31 cellular contexts compared by ENCODE assay signal in the genomic region with DNA sequence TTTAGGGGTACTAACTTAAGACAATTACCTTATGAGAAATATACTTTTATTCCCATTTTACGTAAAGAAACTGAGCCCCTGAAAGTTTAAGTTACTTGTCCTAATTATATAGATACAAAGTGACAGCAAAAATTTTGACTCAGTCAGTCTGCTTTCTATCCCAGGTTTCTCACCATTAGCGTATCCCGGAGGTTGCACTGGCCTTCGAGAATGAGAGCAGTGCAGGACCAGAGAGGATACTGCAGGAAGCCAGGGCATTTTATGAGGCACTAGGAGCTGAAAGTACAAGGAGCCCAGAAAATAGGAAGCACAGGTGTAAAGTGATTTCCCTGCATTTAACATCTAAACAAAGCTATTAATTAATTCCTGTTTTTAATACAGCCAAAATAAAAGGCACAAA. TPM values are rescaled to one million over a fixed set of nuclear protein-coding genes. Genes with fewer than 3 reads are reported as not detected.
"Had no signal": no experiment of that assay in that cellular context is flagged by ENCODE, and none has a peak within 500 bp of the region (broad histone marks: within the 10 kb centered on the region; RNA-seq: fewer than 3 reads in every experiment).

No MANE protein-coding gene starts in this region.

- H3K4me3 ChIP-seq: stomach, suprapubic skin, testis, thoracic aorta, thyroid gland, tibial artery, tibial nerve, transverse colon, upper lobe of left lung, upper lobe of right lung, uterus, vagina had no signal

- H3K27me3 Mint-ChIP-seq: stimulated activated memory B cell treated with anti-CD40 and anti-IgM and Interleukin-4, amounts not matched to agents 10 μg/mL and 1 μg/mL and 100 μg/mL, for 72 hours; stimulated activated naive B cell treated with anti-CD40 and anti-IgM and Interleukin-4, amounts not matched to agents 10 μg/mL and 1 μg/mL and 100 μg/mL, for 72 hours; stimulated activated naive CD8-positive, alpha-beta T cell treated with anti-CD3 and anti-CD28 coated beads, Interleukin-15, amount 100 ng/mL, for 72 hours; stimulated activated naive CD8-positive, alpha-beta T cell treated with anti-CD3 and anti-CD28 coated beads, Interleukin-15, Interleukin-2, amounts not matched to agents 100 ng/mL and 50 ng/mL, for 24 hours had no signal

- H3K4me3 Mint-ChIP-seq: stimulated activated effector memory CD8-positive, alpha-beta T cell treated with anti-CD3 and anti-CD28 coated beads, Interleukin-12 subunit alpha, Interleukin-12 subunit beta, amount 100 ng/mL, for 72 hours; stimulated activated memory B cell treated with anti-CD40 and anti-IgM and Interleukin-4, amounts not matched to agents 10 μg/mL and 1 μg/mL and 100 μg/mL, for 72 hours; stimulated activated naive B cell treated with anti-CD40 and anti-IgM and Interleukin-4, amounts not matched to agents 10 μg/mL and 1 μg/mL and 100 μg/mL, for 72 hours; stimulated activated naive CD8-positive, alpha-beta T cell treated with anti-CD3 and anti-CD28 coated beads, Interleukin-15, amount 100 ng/mL, for 72 hours; stimulated activated naive CD8-positive, alpha-beta T cell treated with anti-CD3 and anti-CD28 coated beads, Interleukin-15, Interleukin-2, amounts not matched to agents 100 ng/mL and 50 ng/mL, for 24 hours; type B pancreatic cell had no signal

- H3K9me3 Mint-ChIP-seq: stimulated activated effector memory CD8-positive, alpha-beta T cell treated with anti-CD3 and anti-CD28 coated beads, Interleukin-12 subunit alpha, Interleukin-12 subunit beta, amount 100 ng/mL, for 72 hours; stimulated activated memory B cell treated with anti-CD40 and anti-IgM and Interleukin-4, amounts not matched to agents 10 μg/mL and 1 μg/mL and 100 μg/mL, for 72 hours; stimulated activated naive CD8-positive, alpha-beta T cell treated with anti-CD3 and anti-CD28 coated beads, Interleukin-15, amount 100 ng/mL, for 72 hours; stimulated activated naive CD8-positive, alpha-beta T cell treated with anti-CD3 and anti-CD28 coated beads, Interleukin-15, Interleukin-2, amounts not matched to agents 100 ng/mL and 50 ng/mL, for 24 hours; type B pancreatic cell had no signal

- H3K27me3 ChIP-seq: stomach, suprapubic skin, testis, thyroid gland, tibial artery, tibial nerve, transverse colon, upper lobe of left lung, upper lobe of right lung, uterus, vagina had no signal

- H3K27ac ChIP-seq: stomach, suprapubic skin, testis, thoracic aorta, thyroid gland, tibial artery, tibial nerve, transverse colon, upper lobe of left lung, upper lobe of right lung, uterus, vagina had no signal

- H3K36me3 Mint-ChIP-seq: stimulated activated effector memory CD8-positive, alpha-beta T cell treated with anti-CD3 and anti-CD28 coated beads, Interleukin-12 subunit alpha, Interleukin-12 subunit beta, amount 100 ng/mL, for 72 hours; stimulated activated memory B cell treated with anti-CD40 and anti-IgM and Interleukin-4, amounts not matched to agents 10 μg/mL and 1 μg/mL and 100 μg/mL, for 72 hours; stimulated activated naive B cell treated with anti-CD40 and anti-IgM and Interleukin-4, amounts not matched to agents 10 μg/mL and 1 μg/mL and 100 μg/mL, for 72 hours; type B pancreatic cell had no signal

- ATAC-seq: stimulated activated effector memory CD8-positive, alpha-beta T cell treated with anti-CD3 and anti-CD28 coated beads, Interleukin-12 subunit alpha, Interleukin-12 subunit beta, amount 100 ng/mL, for 72 hours; stimulated activated memory B cell treated with anti-CD40 and anti-IgM and Interleukin-4, amounts not matched to agents 10 μg/mL and 1 μg/mL and 100 μg/mL, for 72 hours; stimulated activated naive B cell treated with anti-CD40 and anti-IgM and Interleukin-4, amounts not matched to agents 10 μg/mL and 1 μg/mL and 100 μg/mL, for 72 hours; stimulated activated naive CD8-positive, alpha-beta T cell treated with anti-CD3 and anti-CD28 coated beads, Interleukin-15, amount 100 ng/mL, for 72 hours; stimulated activated naive CD8-positive, alpha-beta T cell treated with anti-CD3 and anti-CD28 coated beads, Interleukin-15, Interleukin-2, amounts not matched to agents 100 U/mL and 50 U/mL, for 24 hours; upper lobe of right lung had no signal

- H3K27ac Mint-ChIP-seq: stimulated activated effector memory CD8-positive, alpha-beta T cell treated with anti-CD3 and anti-CD28 coated beads, Interleukin-12 subunit alpha, Interleukin-12 subunit beta, amount 100 ng/mL, for 72 hours; stimulated activated memory B cell treated with anti-CD40 and anti-IgM and Interleukin-4, amounts not matched to agents 10 μg/mL and 1 μg/mL and 100 μg/mL, for 72 hours; stimulated activated naive B cell treated with anti-CD40 and anti-IgM and Interleukin-4, amounts not matched to agents 10 μg/mL and 1 μg/mL and 100 μg/mL, for 72 hours; stimulated activated naive CD8-positive, alpha-beta T cell treated with anti-CD3 and anti-CD28 coated beads, Interleukin-15, amount 100 ng/mL, for 72 hours; stimulated activated naive CD8-positive, alpha-beta T cell treated with anti-CD3 and anti-CD28 coated beads, Interleukin-15, Interleukin-2, amounts not matched to agents 100 ng/mL and 50 ng/mL, for 24 hours; type B pancreatic cell had no signal

- DNase-seq: stimulated activated CD4-positive, alpha-beta T cell treated with anti-CD3 and anti-CD28 coated beads, Interleukin-2, amount 100 ng/mL, for 48 hours; stimulated activated CD4-positive, alpha-beta T cell treated with anti-CD3 and anti-CD28 coated beads, Interleukin-4, amount 100 ng/mL, for 1 hour; stimulated activated CD4-positive, alpha-beta T cell treated with anti-CD3 and anti-CD28 coated beads, Interleukin-4, amount 100 ng/mL, for 24 hours; stimulated activated CD4-positive, alpha-beta T cell treated with anti-CD3 and anti-CD28 coated beads, Interleukin-4, amount 100 ng/mL, for 4 hours; stimulated activated CD8-positive, alpha-beta memory T cell treated with anti-CD3 and anti-CD28 coated beads, Interleukin-4, amount 100 ng/mL, for 48 hours; stimulated activated naive B cell treated with anti-CD40 and anti-IgM and Interleukin-4, amounts not matched to agents 10 μg/mL and 1 μg/mL and 100 μg/mL, for 72 hours; stimulated activated naive CD4-positive, alpha-beta T cell; stimulated activated naive CD4-positive, alpha-beta T cell treated with Interleukin-2 at 50 U/mL for 16 hours; stimulated activated naive CD8-positive, alpha-beta T cell treated with anti-CD3 and anti-CD28 coated beads, Interleukin-15, amount 100 ng/mL, for 72 hours; stimulated activated naive CD8-positive, alpha-beta T cell treated with anti-CD3 and anti-CD28 coated beads, Interleukin-15, Interleukin-2, amounts not matched to agents 100 U/mL and 50 U/mL, for 24 hours; stomach; substantia nigra; testis; thyroid gland; tibial artery; transverse colon; trophoblast cell; upper lobe of left lung; upper lobe of right lung; uterus had no signal

- H3K4me1 ChIP-seq: stomach, suprapubic skin, testis, thyroid gland, tibial artery, tibial nerve, transverse colon, upper lobe of left lung, upper lobe of right lung, uterus, vagina had no signal

- H3K36me3 ChIP-seq: stomach, suprapubic skin, thoracic aorta, thyroid gland, tibial artery, tibial nerve, transverse colon, upper lobe of left lung, upper lobe of right lung, uterus, vagina had no signal

- H3K4me1 Mint-ChIP-seq: stimulated activated effector memory CD8-positive, alpha-beta T cell treated with anti-CD3 and anti-CD28 coated beads, Interleukin-12 subunit alpha, Interleukin-12 subunit beta, amount 100 ng/mL, for 72 hours; stimulated activated memory B cell treated with anti-CD40 and anti-IgM and Interleukin-4, amounts not matched to agents 10 μg/mL and 1 μg/mL and 100 μg/mL, for 72 hours; stimulated activated naive B cell treated with anti-CD40 and anti-IgM and Interleukin-4, amounts not matched to agents 10 μg/mL and 1 μg/mL and 100 μg/mL, for 72 hours; stimulated activated naive CD8-positive, alpha-beta T cell treated with anti-CD3 and anti-CD28 coated beads, Interleukin-15, amount 100 ng/mL, for 72 hours had no signal

RNA-seq across cellular contexts. Expression of a gene that starts 55.4 kb away (rescaled TPM):
- total RNA-seq: subcutaneous adipose tissue, tibial nerve, upper lobe of left lung, upper lobe of right lung, ureter, vagina had no signal
- polyA plus RNA-seq: urinary bladder had no signal
